ENCODE assay signal across 17 cellular contexts in the genomic region with DNA sequence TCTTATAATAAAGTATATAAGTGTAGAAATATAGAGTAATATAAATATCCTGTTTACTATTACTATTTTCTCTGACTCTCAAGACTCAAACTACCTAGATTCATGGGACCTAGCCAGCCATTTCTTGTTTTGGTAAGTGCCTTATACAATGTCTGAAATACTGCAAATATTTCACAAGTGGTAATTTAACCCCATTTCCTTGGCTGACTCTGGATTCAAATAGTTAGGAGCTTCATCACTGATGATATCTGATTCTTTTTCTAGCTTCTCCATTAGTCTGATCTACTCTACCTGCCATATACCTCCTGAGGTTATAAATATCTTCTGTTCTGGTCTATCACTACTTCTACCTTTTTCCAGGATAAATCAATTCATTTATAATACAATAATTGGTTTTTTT. TPM values are rescaled to one million over a fixed set of nuclear protein-coding genes. Genes with fewer than 3 reads are reported as not detected.
DNase-seq lines count a peak whose midpoint lies in the region; ATAC-seq and TF ChIP-seq lines count a peak whose summit lies in the region.
"Had no signal": no experiment of that assay in that cellular context is flagged by ENCODE, and none has a peak within 500 bp of the region (broad histone marks: within the 10 kb centered on the region; RNA-seq: fewer than 3 reads in every experiment).

No MANE protein-coding gene starts in this region.

- no peak overlapping the region for H3K27ac ChIP-seq in PC-3 (ENCODE audit: low read length)
- peak overlapping the region; percentile 74 for H3K27ac ChIP-seq in brain microvascular endothelial cell
- H3K27ac ChIP-seq in foreskin keratinocyte, result peak overlapping the region; percentile 96
- H3K27ac ChIP-seq: HL-60, PC-9 had no signal

- H3K9me2 ChIP-seq in PC-3 (replicated peaks; ENCODE audit: low read length), result no peaks in the 10 kb centered on the region

- H3K4me3 ChIP-seq in PC-3 (ENCODE audit: low read length) (no peak overlapping the region), brain microvascular endothelial cell (ENCODE audit: low read depth, low read length) (no peak overlapping the region)
- H3K4me3 ChIP-seq: PC-9 had no signal

- H3K27me3 ChIP-seq in PC-3 (ENCODE audit: low read length), result no peaks in the 10 kb centered on the region
- no peaks in the 10 kb centered on the region for H3K27me3 ChIP-seq in brain microvascular endothelial cell (replicated peaks)
- no peaks in the 10 kb centered on the region for H3K27me3 ChIP-seq in foreskin keratinocyte

- CTCF ChIA-PET in PC-3 (lab: Charles Lee), result no interaction called here

- H3K36me3 ChIP-seq in PC-3 (ENCODE audit: low read depth, low read length), result no peaks in the 10 kb centered on the region
- no peaks in the 10 kb centered on the region for H3K36me3 ChIP-seq in brain microvascular endothelial cell (replicated peaks)

- H3K4me2 ChIP-seq in PC-3 (ENCODE audit: low read length), result no peak overlapping the region
- H3K4me2 ChIP-seq: PC-9 had no signal

- H2AFZ ChIP-seq in PC-3 (ENCODE audit: low read length), result no peak overlapping the region
- H2AFZ ChIP-seq: PC-9 had no signal

- in situ Hi-C loops in brain microvascular endothelial cell (cut with HindIII; ENCODE audit: low pct_ligation_motif_present, low sequenced_read_pairs), result no loop called here

- no peak overlapping the region for H3K9ac ChIP-seq in PC-3 (ENCODE audit: low read length)

- no peak for ATAC-seq in PC-3
- ATAC-seq in foreskin keratinocyte, result no peak
- no peak for ATAC-seq in GM18502 (IDR thresholded peaks at IDR 0.05; ENCODE audit: poor library complexity, unreplicated experiment)

- no peaks in the 10 kb centered on the region for H3K9me3 ChIP-seq in PC-3 (ENCODE audit: low read length)

- peaks cover 2% of the 10 kb centered on the region for H3F3A ChIP-seq in PC-3 (ENCODE audit: low read length, unreplicated experiment)

- no TSS peak for BruUV-seq in PC-3 (replicated peaks; lab: Mats Ljungman, UMichigan)

- H4K20me1 ChIP-seq in PC-3 (ENCODE audit: low read length), result no peaks in the 10 kb centered on the region

- intact Hi-C loops in PC-3 (cut with micrococcal nuclease), result no loop called here

- TF ChIP-seq CTCF in PC-3 (conservative IDR thresholded peaks at IDR 0.05; ENCODE audit: low read depth, low read length) (no peak), brain microvascular endothelial cell (IDR thresholded peaks at IDR 0.05; ENCODE audit: low read depth, low read length, missing control alignments) (no peak), foreskin keratinocyte (conservative IDR thresholded peaks at IDR 0.05) (no peak)

- peaks cover 1% of the 10 kb centered on the region; the same call in 1 of the 2 replicates for H3K79me2 ChIP-seq in PC-3 (ENCODE audit: low read length)

- peaks cover 28% of the 10 kb centered on the region for H3K4me1 ChIP-seq in PC-3 (ENCODE audit: insufficient read depth, low read length)
- peaks cover 48% of the 10 kb centered on the region for H3K4me1 ChIP-seq in foreskin keratinocyte

- DNase-seq in ELR (ENCODE audit: low read depth) (peak; percentile 71), PC-3 (peak; percentile 41), brain microvascular endothelial cell (no peak), foreskin keratinocyte (no peak), A172 (ENCODE audit: low spot score) (no peak), NOMO-1 treated with DMSO at 0.1 percent for 48 hours (lab: John Stamatoyannopoulos, UW; ENCODE audit: unreplicated experiment) (no peak)
- DNase-seq: AML-193, COR-L47, H9, MV-4-11, NCI-H1417, NCI-H2029, NCI-H510A, NCI-H774 had no signal

- POLR2A ChIA-PET in PC-3 (lab: Charles Lee; ENCODE audit: unreplicated experiment), result no interaction called here

RNA-seq across cellular contexts. Expression of gene RALA, which starts 6.4 kb away (rescaled TPM):
- total RNA-seq in PC-3 (2014; rRNA removed), result 7.5 and 12.9 TPM in 2 replicates
- 66.7 and 79.3 TPM in 2 replicates for total RNA-seq in foreskin keratinocyte
- polyA plus RNA-seq in foreskin keratinocyte, result 54.8 and 62.8 TPM in 2 replicates
- 30.2 and 32.4 TPM in 2 replicates for total RNA-seq in A172 (2014; rRNA removed; shearing (Covaris generic))

RNA-seq across cellular contexts. Expression of gene YAE1, which starts 50.8 kb away (rescaled TPM):
- total RNA-seq in PC-3 (2014; rRNA removed) (14.7 and 23.6 TPM in 2 replicates), foreskin keratinocyte (24.0 and 24.8 TPM in 2 replicates)
- 22.3 and 24.4 TPM in 2 replicates for polyA plus RNA-seq in foreskin keratinocyte
- 54.2 and 59.0 TPM in 2 replicates for total RNA-seq in A172 (2014; rRNA removed; shearing (Covaris generic))

Comparison
In these comparisons a context has a peak if more than half of its experiments do, and no peak if none do; other contexts are left out.
1. DNase-seq: peak in ELR (single experiment) and PC-3 (single experiment); none in brain microvascular endothelial cell (single experiment), foreskin keratinocyte (0 of 2), A172 (single experiment) and NOMO-1 treated with DMSO at 0.1 percent for 48 hours (single experiment).